ENCODE assay signal across 11 cellular contexts in genomic region chr5:125311743-125312142, GRCh38.
DNase-seq lines count a peak whose midpoint lies in the region; ATAC-seq and TF ChIP-seq lines count a peak whose summit lies in the region.
"Had no signal": no experiment of that assay in that cellular context is flagged by ENCODE, and none has a peak within 500 bp of the region (broad histone marks: within the 10 kb centered on the region; RNA-seq: fewer than 3 reads in every experiment).

No MANE protein-coding gene starts in this region.

- CTCF ChIA-PET in Panc1 (lab: Charles Lee) = no interaction called here

- POLR2A ChIA-PET in Panc1 (lab: Charles Lee) = no interaction called here

- no TSS peak for BruUV-seq in Panc1 (replicated peaks; lab: Mats Ljungman, UMichigan)

- TF ChIP-seq POLR2A in esophagus muscularis mucosa (IDR thresholded peaks at IDR 0.05; ENCODE audit: low read depth) = no peak

- peak overlapping the region; percentile 18 for H3K4me2 ChIP-seq in osteoblast (ENCODE audit: insufficient read depth, low read length)

- 28% methylated on average over 1 of the region's 1 CpG for WGBS in esophagus muscularis mucosa

- in situ Hi-C loops in Panc1 (cut with HindIII; ENCODE audit: low pct_unique_long_range_greater_than_20kb, low sequenced_read_pairs) = no loop called here

- 0 out of 2 replicates have a peak, but pooled peaks cover 3% of the 10 kb centered on the region for H3K9me3 ChIP-seq in Panc1 (ENCODE audit: control insufficient read depth, insufficient read depth, low read depth, low read length)
- peaks cover 0 to 8% (median 0%) of the 10 kb centered on the region in 4 donors for H3K9me3 ChIP-seq in esophagus muscularis mucosa
- no peaks in the 10 kb centered on the region for H3K9me3 ChIP-seq in osteoblast (ENCODE audit: low read depth, low read length)

- H2AFZ ChIP-seq in osteoblast (ENCODE audit: low read length) = no peak overlapping the region

- peak; percentile 22 for DNase-seq in Daoy (ENCODE audit: low read depth)
- DNase-seq in Panc1 (ENCODE audit: low read depth, low spot score) = peak; percentile 27
- DNase-seq in esophagus muscularis mucosa (ENCODE audit: extremely low spot score) = no peak
- peak; percentile 23 for DNase-seq in osteoblast (ENCODE audit: insufficient read length, low spot score, missing footprints)
- DNase-seq in putamen (ENCODE audit: low spot score) = no peak
- DNase-seq in sciatic nerve (ENCODE audit: low spot score) = no peak
- no peak for DNase-seq in left colon
- DNase-seq: hippocampal formation, NCI-H524, SJCRH30 had no signal

- no peaks in the 10 kb centered on the region for H3K27me3 ChIP-seq in Panc1 (ENCODE audit: control insufficient read depth, insufficient read depth, low read length)
- no peaks in the 10 kb centered on the region for H3K27me3 ChIP-seq in esophagus muscularis mucosa
- H3K27me3 ChIP-seq in osteoblast (ENCODE audit: insufficient read depth, low read length) = no peaks in the 10 kb centered on the region
- H3K27me3 ChIP-seq: SJCRH30 had no signal

- ATAC-seq in Panc1 = no peak
- no peak for ATAC-seq in HG03039 (IDR thresholded peaks at IDR 0.05; ENCODE audit: unreplicated experiment)
- ATAC-seq in sciatic nerve = no peak
- no peak for ATAC-seq in left colon

- TF ChIP-seq CTCF in Panc1 (IDR thresholded peaks at IDR 0.05) (no peak), esophagus muscularis mucosa (IDR thresholded peaks at IDR 0.05) (no peak), osteoblast (IDR thresholded peaks at IDR 0.05; ENCODE audit: extremely low read depth, low read depth, low read length) (no peak)

- peak overlapping the region; percentile 26; the same call in 1 of the 2 replicates for H3K27ac ChIP-seq in Panc1 (ENCODE audit: low read length)
- peak overlapping the region in 3 of 4 donors; percentile 44 to 54 (median 45) for H3K27ac ChIP-seq in esophagus muscularis mucosa (replicated peaks in 1 of 4)
- H3K27ac ChIP-seq in osteoblast (ENCODE audit: low read depth, low read length) = peak overlapping the region; percentile 42
- H3K27ac ChIP-seq: SJCRH30 had no signal

- no peaks in the 10 kb centered on the region for H3K79me2 ChIP-seq in osteoblast (ENCODE audit: insufficient read depth, low read length)

- no peak for TF ChIP-seq EP300 in esophagus muscularis mucosa (IDR thresholded peaks at IDR 0.05)

- intact Hi-C loops in Panc1 (cut with micrococcal nuclease; ENCODE audit: unreplicated experiment) = no loop called here
- intact Hi-C loops in esophagus muscularis mucosa (cut with DNase I) = no loop called here
- intact Hi-C loops in sciatic nerve (cut with DNase I) = no loop called here
- intact Hi-C loops in left colon (cut with DNase I, micrococcal nuclease) = no loop called here

- H3K36me3 ChIP-seq in Panc1 (ENCODE audit: control insufficient read depth, insufficient read depth, low read length) (no peaks in the 10 kb centered on the region), esophagus muscularis mucosa (no peaks in the 10 kb centered on the region), osteoblast (ENCODE audit: insufficient read depth, low read length) (no peaks in the 10 kb centered on the region)
- H3K36me3 ChIP-seq: SJCRH30 had no signal

- H3K4me3 ChIP-seq in Panc1 (ENCODE audit: low read depth in 2 of 2, low read length in 2 of 2) = no peak overlapping the region
- no peak overlapping the region for H3K4me3 ChIP-seq in esophagus muscularis mucosa
- no peak overlapping the region for H3K4me3 ChIP-seq in osteoblast (ENCODE audit: insufficient read depth, low read length)
- H3K4me3 ChIP-seq: SJCRH30 had no signal

- no peaks in the 10 kb centered on the region for H4K20me1 ChIP-seq in osteoblast (ENCODE audit: insufficient read depth, low read length)

- H3K4me1 ChIP-seq in Panc1 (ENCODE audit: control insufficient read depth, insufficient read depth, low read length) = peaks cover 7% of the 10 kb centered on the region; the same call in 1 of the 2 replicates
- peaks cover 0 to 14% (median 9%) of the 10 kb centered on the region in 4 donors for H3K4me1 ChIP-seq in esophagus muscularis mucosa
- H3K4me1 ChIP-seq in osteoblast (ENCODE audit: insufficient read depth, low read length) = peaks cover 16% of the 10 kb centered on the region

Comparison
In these comparisons a context has a peak if more than half of its experiments do, and no peak if none do; other contexts are left out.
1. DNase-seq: peak in Daoy (single experiment), Panc1 (single experiment) and osteoblast (single experiment); none in esophagus muscularis mucosa (single experiment), putamen (single experiment), sciatic nerve (single experiment) and left colon (0 of 2).
2. Peak in every context shown above with its lines, with median percentiles within 50 percentile points of each other: H3K27ac ChIP-seq.